In genomic region chr5:180053061-180053602, GRCh38 we compare ENCODE assay signal across 16 cellular contexts.
"Had no signal": no experiment of that assay in that cellular context is flagged by ENCODE, and none has a peak within 500 bp of the region (broad histone marks: within the 10 kb centered on the region; RNA-seq: fewer than 3 reads in every experiment).

No MANE protein-coding gene starts in this region.

- DNase-seq: activated CD4-positive, alpha-beta T cell treated with anti-CD3 and anti-CD28 coated beads, Interleukin-2, amount 50 U/mL, for 48 hours; activated CD4-positive, CD25-positive, alpha-beta regulatory T cell treated with anti-CD3 and anti-CD28 coated beads, Interleukin-2, amount 50 U/mL, for 72 hours; activated CD8-positive, alpha-beta memory T cell treated with anti-CD3 and anti-CD28 coated beads, Interleukin-2, amount 10 ng/mL, durations not matched to agents 7 days and 5 days; activated effector memory CD4-positive, alpha-beta T cell treated with Interleukin-2 at 50 U/mL for 16 hours; activated naive CD4-positive, alpha-beta T cell treated with anti-CD3 and anti-CD28 coated beads, Interleukin-2, amount 50 U/mL, for 16 hours; activated T-cell treated with anti-CD3 and anti-CD28 coated beads, Interleukin-2, amount 50 U/mL, for 1 hour; dorsolateral prefrontal cortex; mammary epithelial cell; naive thymus-derived CD8-positive, alpha-beta T cell; nucleus accumbens; posterior cingulate gyrus; right lobe of liver had no signal

- H2AFZ ChIP-seq: hepatocyte had no signal

- H3K4me2 ChIP-seq: hepatocyte had no signal

- H3K27ac Mint-ChIP-seq: activated CD8-positive, alpha-beta memory T cell treated with anti-CD3 and anti-CD28 coated beads, Interleukin-2, amount 10 ng/mL, durations not matched to agents 7 days and 5 days; stimulated activated naive CD8-positive, alpha-beta T cell treated with anti-CD3 and anti-CD28 coated beads, Interleukin-15, Interleukin-2, amounts not matched to agents 100 ng/mL and 50 ng/mL, for 24 hours had no signal

- H3K36me3 ChIP-seq: right lobe of liver had no signal

- H3K4me3 ChIP-seq: hepatocyte, right lobe of liver had no signal

- H3K27me3 Mint-ChIP-seq: activated CD8-positive, alpha-beta memory T cell treated with anti-CD3 and anti-CD28 coated beads, Interleukin-2, amount 10 ng/mL, durations not matched to agents 7 days and 5 days; naive thymus-derived CD8-positive, alpha-beta T cell; stimulated activated naive CD8-positive, alpha-beta T cell treated with anti-CD3 and anti-CD28 coated beads, Interleukin-15, Interleukin-2, amounts not matched to agents 100 ng/mL and 50 ng/mL, for 24 hours; type B pancreatic cell had no signal

- H3K27me3 ChIP-seq: dorsolateral prefrontal cortex, hepatocyte, right lobe of liver had no signal

- H3K9me3 Mint-ChIP-seq: naive thymus-derived CD8-positive, alpha-beta T cell; stimulated activated naive CD8-positive, alpha-beta T cell treated with anti-CD3 and anti-CD28 coated beads, Interleukin-15, Interleukin-2, amounts not matched to agents 100 ng/mL and 50 ng/mL, for 24 hours; type B pancreatic cell had no signal

- H3K4me1 Mint-ChIP-seq: activated CD8-positive, alpha-beta memory T cell treated with anti-CD3 and anti-CD28 coated beads, Interleukin-2, amount 10 ng/mL, durations not matched to agents 7 days and 5 days had no signal

- H3K4me3 Mint-ChIP-seq: activated CD8-positive, alpha-beta memory T cell treated with anti-CD3 and anti-CD28 coated beads, Interleukin-2, amount 10 ng/mL, durations not matched to agents 7 days and 5 days; naive thymus-derived CD8-positive, alpha-beta T cell; stimulated activated naive CD8-positive, alpha-beta T cell treated with anti-CD3 and anti-CD28 coated beads, Interleukin-15, Interleukin-2, amounts not matched to agents 100 ng/mL and 50 ng/mL, for 24 hours; type B pancreatic cell had no signal

- ATAC-seq: activated CD8-positive, alpha-beta memory T cell treated with anti-CD3 and anti-CD28 coated beads, Interleukin-2, amount 10 ng/mL, durations not matched to agents 7 days and 5 days; left lobe of liver; naive thymus-derived CD8-positive, alpha-beta T cell; right lobe of liver had no signal

- H3K9me3 ChIP-seq: right lobe of liver had no signal

- H3K36me3 Mint-ChIP-seq: activated CD8-positive, alpha-beta memory T cell treated with anti-CD3 and anti-CD28 coated beads, Interleukin-2, amount 10 ng/mL, durations not matched to agents 7 days and 5 days had no signal

- H3K27ac ChIP-seq: hepatocyte, right lobe of liver had no signal
